In the genomic region with DNA sequence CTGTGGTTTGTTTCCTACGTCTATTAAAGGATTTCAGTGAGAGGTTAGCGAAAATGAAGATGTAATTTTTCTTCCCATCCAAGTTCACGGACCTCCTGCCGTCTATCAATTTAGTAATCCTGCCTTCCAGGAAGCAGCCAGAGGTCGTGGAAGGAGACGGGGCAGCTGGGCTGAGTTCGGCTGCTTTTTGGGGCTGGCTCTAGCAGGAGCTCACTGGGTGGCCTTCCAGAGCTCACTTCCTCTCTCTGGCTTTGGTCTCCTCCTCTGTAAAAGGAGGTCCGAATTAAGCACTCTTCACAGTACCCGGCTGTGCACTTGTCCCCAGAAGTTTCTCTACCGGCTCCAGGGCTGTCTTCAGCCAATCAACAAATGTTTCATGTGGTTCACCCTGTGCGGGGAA, we compare ENCODE assay signal across 22 cellular contexts.
DNase-seq lines count a peak whose midpoint lies in the region; ATAC-seq, FAIRE-seq and TF ChIP-seq lines count a peak whose summit lies in the region.
"Had no signal": no experiment of that assay in that cellular context is flagged by ENCODE, and none has a peak within 500 bp of the region (broad histone marks: within the 10 kb centered on the region; RNA-seq: fewer than 3 reads in every experiment).

No MANE protein-coding gene starts in this region.

- H2BK5ac ChIP-seq in H1 (ENCODE audit: low read depth, low read length) = no peak overlapping the region

- no peak overlapping the region for H3K14ac ChIP-seq in H1 (ENCODE audit: insufficient read length)

- H3K18ac ChIP-seq in H1 (ENCODE audit: extremely low read depth, low read length) = no peak overlapping the region

- no peak overlapping the region for H2BK15ac ChIP-seq in H1 (ENCODE audit: low read length)

- no peak overlapping the region for H3K56ac ChIP-seq in H1 (replicated peaks; ENCODE audit: insufficient read length, low read depth, low read length)

- no peak overlapping the region for H2AFZ ChIP-seq in H1 (ENCODE audit: low read length)
- H2AFZ ChIP-seq: PC-9 had no signal

- peak overlapping the region; percentile 69 for H4K91ac ChIP-seq in H1 (replicated peaks; ENCODE audit: insufficient read length, low read length)

- TF ChIP-seq RAD21 in A549 (conservative IDR thresholded peaks at IDR 0.05 in 1 of 2, IDR thresholded peaks at IDR 0.05 in 1 of 2) (no peak), H1 (IDR thresholded peaks at IDR 0.05 in 1 of 2, conservative IDR thresholded peaks at IDR 0.05 in 1 of 2; ENCODE audit: low read depth in 2 of 2, low read length in 2 of 2) (no peak)

- TF ChIP-seq POLR2A in A549 (IDR thresholded peaks at IDR 0.05; ENCODE audit: low read length) (no peak), H1 (IDR thresholded peaks at IDR 0.05; ENCODE audit: control extremely low read depth in 1 of 2, low read depth in 2 of 2, low read length in 2 of 2) (no peak)

- H2AK5ac ChIP-seq in H1 (ENCODE audit: low read depth, low read length) = no peak overlapping the region

- TF ChIP-seq EP300 in A549 (IDR thresholded peaks at IDR 0.05) (no peak), H1 (IDR thresholded peaks at IDR 0.05; ENCODE audit: borderline replicate concordance in 1 of 2, low read depth in 2 of 2, low read length in 2 of 2) (no peak)

- CTCF ChIA-PET in A549 (lab: Yijun Ruan, JAX) = no interaction called here
- CTCF ChIA-PET in H1 (lab: Charles Lee; ENCODE audit: partially characterized antibody) = interaction anchor here (0.6 kb wide), 1 partner anchor 151 kb away, joined by 3 read pairs; no protein-coding TSS in a partner anchor

- TF ChIP-seq CTCF in A549 (IDR thresholded peaks at IDR 0.05) = no peak
- TF ChIP-seq CTCF in H1 (IDR thresholded peaks at IDR 0.05; ENCODE audit: control extremely low read depth in 1 of 3, insufficient read depth in 1 of 3, low read depth in 1 of 3, low read length in 3 of 3) = no peak

- no peaks in the 10 kb centered on the region for H3K23me2 ChIP-seq in H1 (ENCODE audit: low read depth, low read length)

- no peaks in the 10 kb centered on the region for H3K79me2 ChIP-seq in H1 (ENCODE audit: control insufficient read depth in 1 of 2, insufficient read depth in 2 of 2, low read length in 2 of 2)

- no peak overlapping the region for H3K4ac ChIP-seq in H1 (replicated peaks; ENCODE audit: insufficient read length, low read depth, low read length)

- H3K4me3 ChIP-seq in A549 = no peak overlapping the region
- no peak overlapping the region for H3K4me3 ChIP-seq in HUES6 (ENCODE audit: low read depth, low read length)
- H3K4me3 ChIP-seq in SJCRH30 = peak overlapping the region; percentile 17
- H3K4me3 ChIP-seq in H1 (ENCODE audit: extremely low read depth in 1 of 4, insufficient read depth in 2 of 4, low read depth in 3 of 4, low read length in 4 of 4) = no peak overlapping the region
- H3K4me3 ChIP-seq: PC-9 had no signal

- H4K20me1 ChIP-seq in H1 (replicated peaks in 1 of 2; ENCODE audit: control insufficient read depth in 1 of 2, insufficient read depth in 2 of 2, low read length in 2 of 2) = no peaks in the 10 kb centered on the region

- no peak overlapping the region for H2BK20ac ChIP-seq in H1 (ENCODE audit: low read length)

- H2BK12ac ChIP-seq in H1 (ENCODE audit: low read depth, low read length) = 0 out of 2 replicates have a peak overlapping the region, but pooled peaks have one; percentile 2

- no peak overlapping the region for H4K5ac ChIP-seq in H1 (ENCODE audit: insufficient read length, low read depth, low read length)

- H3K9me3 ChIP-seq in A549 (no peaks in the 10 kb centered on the region), HUES6 (ENCODE audit: control insufficient read depth, insufficient read depth, low read depth, low read length) (peaks cover 4% of the 10 kb centered on the region; the same call in 1 of the 2 replicates), SJCRH30 (replicated peaks) (no peaks in the 10 kb centered on the region), H1 (ENCODE audit: insufficient read depth in 2 of 2, low read depth in 1 of 2, low read length in 1 of 2) (no peaks in the 10 kb centered on the region)

- no peaks in the 10 kb centered on the region for H3K79me1 ChIP-seq in H1 (ENCODE audit: low read depth, low read length)

- DNase-seq in A549 (ENCODE audit: low read depth in 1 of 2, low spot score in 1 of 2) = no peak
- DNase-seq in SJCRH30 = peak; percentile 76 to 79
- DNase-seq in H1 (ENCODE audit: low read depth in 1 of 2, low spot score in 2 of 2) = no peak
- DNase-seq in islet precursor cell = no peak
- no peak for DNase-seq in DMS53 (lab: John Stamatoyannopoulos, UW)
- no peak for DNase-seq in HTR-8/SVneo (ENCODE audit: insufficient read length, low spot score)
- DNase-seq: CD8-positive, alpha-beta T cell; DND-41; GF-D8; GOT3; HFFc6; Kasumi-1; NCI-H1048; NCI-H146; NCI-H2227 treated with DMSO at 0.1 percent for 48 hours; NCI-H524 treated with DMSO at 0.1 percent for 48 hours; PC-9; SHP77; SW 1271 had no signal

- no peak overlapping the region for H2BK120ac ChIP-seq in H1 (replicated peaks; ENCODE audit: low read depth, low read length)

- POLR2A ChIA-PET in A549 (lab: Yijun Ruan, JAX) = no interaction called here
- POLR2A ChIA-PET in H1 (lab: Charles Lee; ENCODE audit: partially characterized antibody) = interaction anchor here (1.2 kb wide), 1 partner anchor 15 kb away, joined by 3 read pairs; no protein-coding TSS in a partner anchor

- H3K27me3 ChIP-seq in HUES6 (ENCODE audit: control insufficient read depth, insufficient read depth, low read length) = no peaks in the 10 kb centered on the region
- no peaks in the 10 kb centered on the region for H3K27me3 ChIP-seq in SJCRH30
- H3K27me3 ChIP-seq in H1 (replicated peaks in 1 of 4; ENCODE audit: control insufficient read depth in 3 of 4, extremely low read depth in 1 of 4, insufficient read depth in 3 of 4, low read length in 3 of 4) = no peaks in the 10 kb centered on the region

- H3K4me1 ChIP-seq in A549 = no peaks in the 10 kb centered on the region
- H3K4me1 ChIP-seq in HUES6 (ENCODE audit: control insufficient read depth, insufficient read depth, low read length) = peaks cover 18% of the 10 kb centered on the region
- H3K4me1 ChIP-seq in SJCRH30 = peaks cover 12% of the 10 kb centered on the region
- peaks cover 0 to 6% (median 0%) of the 10 kb centered on the region in 4 experiments; a peak in 2 of 7 replicates for H3K4me1 ChIP-seq in H1 (replicated peaks in 1 of 4; ENCODE audit: control insufficient read depth in 3 of 4, insufficient read depth in 4 of 4, low read length in 3 of 4)

- no peaks in the 10 kb centered on the region for H3K36me3 ChIP-seq in HUES6 (ENCODE audit: control insufficient read depth, insufficient read depth, low read length)
- H3K36me3 ChIP-seq in SJCRH30 = no peaks in the 10 kb centered on the region
- H3K36me3 ChIP-seq in H1 (ENCODE audit: control insufficient read depth in 2 of 4, insufficient read depth in 4 of 4, low read length in 3 of 4) = no peaks in the 10 kb centered on the region

- no peak overlapping the region for H3K23ac ChIP-seq in H1 (ENCODE audit: insufficient read length)

- no peak overlapping the region for H3K4me2 ChIP-seq in A549
- no peak overlapping the region for H3K4me2 ChIP-seq in H1 (ENCODE audit: insufficient read depth in 1 of 2, low read depth in 2 of 2, low read length in 2 of 2)
- H3K4me2 ChIP-seq: PC-9 had no signal

- H3K27ac ChIP-seq in A549 (no peak overlapping the region), HUES6 (ENCODE audit: low read depth, low read length) (peak overlapping the region; percentile 10; the same call in 1 of the 2 replicates), SJCRH30 (peak overlapping the region; percentile 72), H1 (ENCODE audit: low read depth, low read length) (no peak overlapping the region)
- H3K27ac ChIP-seq: PC-9 had no signal

- peak; percentile 18 for FAIRE-seq in A549 (lab: Jason Lieb, UNC)
- no peak for FAIRE-seq in H1 (lab: Jason Lieb, UNC)
- FAIRE-seq in HTR-8/SVneo (lab: Jason Lieb, UNC) = no peak
- FAIRE-seq: D721Med had no signal

- WGBS in A549 (ENCODE audit: missing lambda C conversion rate) = 81% methylated on average over 11 of the region's 11 CpGs
- WGBS in H1 (ENCODE audit: extremely low coverage in 1 of 2, insufficient coverage in 1 of 2, insufficient read length in 1 of 2, insufficient replicate concordance in 2 of 2, low coverage in 1 of 2, low lambda C conversion rate in 2 of 2, missing lambda C conversion rate in 1 of 2), 2 experiments = 64% methylated on average over 10 of the region's 11 CpGs; no CpG with 5 or more reads in 1 of the 2 experiments

- H4K8ac ChIP-seq in H1 (ENCODE audit: extremely low read depth, insufficient read depth, low read length) = no peak overlapping the region

- ATAC-seq in A549 (no peak), HG02970 (IDR thresholded peaks at IDR 0.05; ENCODE audit: low FRiP score, unreplicated experiment) (no peak)
- ATAC-seq: CD8-positive, alpha-beta T cell had no signal

- H3K9ac ChIP-seq in HUES6 (ENCODE audit: low read length) = no peak overlapping the region
- no peak overlapping the region for H3K9ac ChIP-seq in H1 (replicated peaks in 1 of 4; ENCODE audit: extremely low read depth in 1 of 4, low read depth in 3 of 4, low read length in 3 of 4)

TF ChIP-seq in A549, 52 proteins besides CTCF, POLR2A, EP300 and RAD21:
- no peak for TF ChIP-seq JUN (IDR thresholded peaks at IDR 0.05)
- TF ChIP-seq KDM5A (IDR thresholded peaks at IDR 0.05) = no peak
- TF ChIP-seq POLR2AphosphoS2 (conservative IDR thresholded peaks at IDR 0.05; ENCODE audit: low read length) = no peak
- no peak for TF ChIP-seq HOXB13 (CRISPR knock-in tag; IDR thresholded peaks at IDR 0.05; ENCODE audit: low read depth)
- TF ChIP-seq NR3C1 (IDR thresholded peaks at IDR 0.05) = no peak

TF ChIP-seq in H1, 55 proteins besides CTCF, POLR2A, EP300 and RAD21 (continues in another document):
- TF ChIP-seq KDM5A (IDR thresholded peaks at IDR 0.05; ENCODE audit: low read length) (no peak), USF2 (IDR thresholded peaks at IDR 0.05; ENCODE audit: low read length) (no peak), PHF8 (conservative IDR thresholded peaks at IDR 0.05; ENCODE audit: low read depth, low read length) (no peak), GTF2F1 (IDR thresholded peaks at IDR 0.05; ENCODE audit: borderline replicate concordance, low read depth, low read length) (no peak), POU5F1 (IDR thresholded peaks at IDR 0.05; ENCODE audit: low read depth, low read length) (no peak), TAF1 (IDR thresholded peaks at IDR 0.05; ENCODE audit: low read depth, low read length) (no peak), HDAC2 (IDR thresholded peaks at IDR 0.05; ENCODE audit: borderline replicate concordance in 1 of 2, low read depth in 2 of 2, low read length in 2 of 2) (no peak), MAFK (IDR thresholded peaks at IDR 0.05; ENCODE audit: low read depth, low read length) (no peak), YY1 (IDR thresholded peaks at IDR 0.05; ENCODE audit: low read depth, low read length) (no peak)

Comparison
In these comparisons a context has a peak if more than half of its experiments do, and no peak if none do; other contexts are left out.
1. DNase-seq: peak in SJCRH30 (2 of 2); none in A549 (0 of 2), H1 (0 of 2), islet precursor cell (single experiment), DMS53 (single experiment) and HTR-8/SVneo (single experiment).
2. H3K27ac ChIP-seq: peak in HUES6 (single experiment) and SJCRH30 (single experiment); none in A549 (0 of 2) and H1 (single experiment).